13 cellular contexts compared by ENCODE assay signal in the genomic region with DNA sequence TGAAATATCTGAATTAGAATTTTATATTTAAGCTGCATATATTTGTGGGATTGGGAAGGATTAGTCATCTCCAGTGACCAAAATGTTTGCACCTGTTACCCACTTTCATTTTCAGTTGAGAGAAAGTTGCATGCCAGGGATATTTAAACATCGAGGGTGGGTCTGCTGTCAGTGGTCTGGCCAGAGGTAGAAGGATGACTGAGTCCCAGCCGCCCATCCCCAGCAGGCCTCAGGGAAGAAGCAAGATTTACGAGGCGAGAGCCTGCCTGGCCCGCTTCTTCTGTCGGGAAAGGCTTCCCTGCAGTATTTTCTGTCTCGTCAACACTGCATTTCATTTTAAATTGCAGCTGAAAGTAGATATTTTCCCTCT. TPM values are rescaled to one million over a fixed set of nuclear protein-coding genes. Genes with fewer than 3 reads are reported as not detected.
DNase-seq lines count a peak whose midpoint lies in the region; ATAC-seq, FAIRE-seq and TF ChIP-seq lines count a peak whose summit lies in the region.
"Had no signal": no experiment of that assay in that cellular context is flagged by ENCODE, and none has a peak within 500 bp of the region (broad histone marks: within the 10 kb centered on the region; RNA-seq: fewer than 3 reads in every experiment).

No MANE protein-coding gene starts in this region.

- FAIRE-seq in K562 (lab: Jason Lieb, UNC): no peak
- FAIRE-seq: G401.6 had no signal

- no peak for ATAC-seq in CD4-positive, alpha-beta T cell (ENCODE audit: poor library complexity)
- ATAC-seq in K562 (no peak), HG03342 (IDR thresholded peaks at IDR 0.05; ENCODE audit: unreplicated experiment) (no peak), HG02610 (IDR thresholded peaks at IDR 0.05; ENCODE audit: unreplicated experiment) (no peak), HG02981 (IDR thresholded peaks at IDR 0.05; ENCODE audit: unreplicated experiment) (no peak)

- in situ Hi-C loops in K562 (cut with MboI): loop anchor here (10.0 kb wide), 1 partner anchor 390 kb away; no protein-coding TSS in a partner anchor

- no peaks in the 10 kb centered on the region for H3K36me3 ChIP-seq in K562 (ENCODE audit: control insufficient read depth, insufficient read depth, low read length)

- H3K4me1 Mint-ChIP-seq in CD4-positive, alpha-beta T cell (ENCODE audit: low read depth): peaks cover 48% of the 10 kb centered on the region
- H3K4me1 Mint-ChIP-seq in HFFc6 (ENCODE audit: low read depth) (peaks cover 8% of the 10 kb centered on the region; the same call in 1 of the 2 replicates), nephron progenitor cell (peaks cover 29% of the 10 kb centered on the region), glutamatergic neuron (ENCODE audit: low read depth, unreplicated experiment) (peaks cover 3% of the 10 kb centered on the region)

- no peak for TF ChIP-seq RAD21 in K562 (CRISPR knock-in tag; conservative IDR thresholded peaks at IDR 0.05 in 1 of 2, IDR thresholded peaks at IDR 0.05 in 1 of 2)

- TF ChIP-seq POLR2A in K562 (conservative IDR thresholded peaks at IDR 0.05): no peak

- no peak overlapping the region for H3K27ac ChIP-seq in CD4-positive, alpha-beta T cell (ENCODE audit: low read depth, low read length)
- no peak overlapping the region for H3K27ac ChIP-seq in K562 (ENCODE audit: extremely low read depth, low read depth, low read length)

- BruUV-seq in K562 (replicated peaks; lab: Mats Ljungman, UMichigan): no TSS peak

- H3K79me2 ChIP-seq in K562 (ENCODE audit: control insufficient read depth, insufficient read depth, low read length): no peaks in the 10 kb centered on the region

- H3K4me2 ChIP-seq in K562 (ENCODE audit: insufficient read depth, low read length): peak overlapping the region; percentile 10; the same call in 1 of the 2 replicates

- CTCF ChIA-PET in CD4-positive, alpha-beta T cell (lab: Charles Lee): interaction anchor here (1.2 kb wide), 1 partner anchor 61 kb away, joined by 3 read pairs; no protein-coding TSS in a partner anchor
- CTCF ChIA-PET in K562 (lab: Yijun Ruan, JAX; ENCODE audit: low intra/inter-chr PET ratio): no interaction called here

- peak overlapping the region; percentile 90 for H3K4me3 Mint-ChIP-seq in CD4-positive, alpha-beta T cell
- H3K4me3 Mint-ChIP-seq in HFFc6: peak overlapping the region; percentile 9; the same call in 1 of the 2 replicates
- no peak overlapping the region for H3K4me3 Mint-ChIP-seq in nephron progenitor cell
- no peak overlapping the region for H3K4me3 Mint-ChIP-seq in glutamatergic neuron (ENCODE audit: unreplicated experiment)

- H3K27me3 Mint-ChIP-seq in CD4-positive, alpha-beta T cell: no peaks in the 10 kb centered on the region
- H3K27me3 Mint-ChIP-seq in HFFc6 (ENCODE audit: insufficient read depth) (peaks cover 59% of the 10 kb centered on the region), nephron progenitor cell (ENCODE audit: low read depth, poor library complexity) (peaks cover 80% of the 10 kb centered on the region), glutamatergic neuron (ENCODE audit: unreplicated experiment) (peaks cover 12% of the 10 kb centered on the region)

- intact Hi-C loops in CD4-positive, alpha-beta T cell (cut with DNase I, micrococcal nuclease): loop anchor here (5.0 kb wide), 2 partner anchors 73 to 77 kb away; a partner anchor contains a TSS
- intact Hi-C loops in K562 (cut with micrococcal nuclease): no loop called here

- H3K27ac Mint-ChIP-seq in CD4-positive, alpha-beta T cell: peak overlapping the region; percentile 78
- H3K27ac Mint-ChIP-seq in HFFc6 (no peak overlapping the region), nephron progenitor cell (no peak overlapping the region), glutamatergic neuron (ENCODE audit: unreplicated experiment) (no peak overlapping the region)

- H3K27me3 ChIP-seq in CD4-positive, alpha-beta T cell (ENCODE audit: control insufficient read depth, insufficient read depth, low read length): no peaks in the 10 kb centered on the region
- H3K27me3 ChIP-seq in K562 (ENCODE audit: control insufficient read depth in 2 of 2, insufficient read depth in 2 of 2, low read length in 2 of 2): peaks cover 38 to 75% of the 10 kb centered on the region in 2 experiments
- H3K27me3 ChIP-seq: SJCRH30 had no signal

- H3K9me3 Mint-ChIP-seq in CD4-positive, alpha-beta T cell: no peaks in the 10 kb centered on the region
- H3K9me3 Mint-ChIP-seq in HFFc6 (no peaks in the 10 kb centered on the region), nephron progenitor cell (no peaks in the 10 kb centered on the region), glutamatergic neuron (ENCODE audit: unreplicated experiment) (peaks cover 9% of the 10 kb centered on the region)

- DNase-seq in CD4-positive, alpha-beta T cell: no peak
- no peak for DNase-seq in HFFc6
- no peak for DNase-seq in K562 (ENCODE audit: extremely low read depth in 1 of 4, low spot score in 3 of 4)
- peak; percentile 29 for DNase-seq in nephron progenitor cell
- DNase-seq in glutamatergic neuron: no peak
- DNase-seq: GOT3; NCI-H2081 treated with DMSO at 0.1 percent for 48 hours; SJCRH30; stimulated activated CD4-positive, alpha-beta T cell treated with anti-CD3 and anti-CD28 coated beads, Interleukin-4, amount 100 ng/mL, for 4 hours had no signal

- no peak for TF ChIP-seq CTCF in CD4-positive, alpha-beta T cell (IDR thresholded peaks at IDR 0.05)
- TF ChIP-seq CTCF in HFFc6 (IDR thresholded peaks at IDR 0.05) (no peak), K562 (IDR thresholded peaks at IDR 0.05 in 2 of 3, conservative IDR thresholded peaks at IDR 0.05 in 1 of 3; ENCODE audit: insufficient read depth in 2 of 3, low read depth in 1 of 3, low read length in 3 of 3) (no peak), nephron progenitor cell (IDR thresholded peaks at IDR 0.05) (no peak), glutamatergic neuron (IDR thresholded peaks at IDR 0.05; ENCODE audit: partially characterized antibody, unreplicated experiment) (no peak)

- H3K4me1 ChIP-seq in K562 (replicated peaks in 1 of 2; ENCODE audit: control insufficient read depth in 2 of 2, insufficient read depth in 2 of 2, low read length in 2 of 2): peaks cover 0 to 26% of the 10 kb centered on the region in 2 experiments; a peak in 2 of 5 replicates

- peaks cover 19% of the 10 kb centered on the region for H3K36me3 Mint-ChIP-seq in CD4-positive, alpha-beta T cell (ENCODE audit: low read depth)
- no peaks in the 10 kb centered on the region for H3K36me3 Mint-ChIP-seq in HFFc6 (ENCODE audit: low read depth)
- no peaks in the 10 kb centered on the region for H3K36me3 Mint-ChIP-seq in nephron progenitor cell (ENCODE audit: low read depth)
- no peaks in the 10 kb centered on the region for H3K36me3 Mint-ChIP-seq in glutamatergic neuron (ENCODE audit: unreplicated experiment)

- H3K4me3 ChIP-seq in K562: no peak overlapping the region

- peaks cover 16% of the 10 kb centered on the region for H4K20me1 ChIP-seq in K562 (replicated peaks; ENCODE audit: control insufficient read depth, insufficient read depth, low read length)

- H3K9me1 ChIP-seq in K562 (ENCODE audit: control insufficient read depth, insufficient read depth, low read length): peaks cover 5% of the 10 kb centered on the region

- no peak overlapping the region for H2AFZ ChIP-seq in K562 (ENCODE audit: low read depth, low read length)

- POLR2A ChIA-PET in CD4-positive, alpha-beta T cell (lab: Charles Lee): interaction anchor here (0.5 to 3.8 kb wide), 8 partner anchors 16 to 383 kb away, joined by 3 to 36 read pairs (median 4); a partner anchor contains a TSS
- POLR2A ChIA-PET in K562 (lab: Yijun Ruan, JAX): interaction anchor here (0.5 to 0.6 kb wide), 2 partner anchors 168 to 632 kb away, joined by 3 to 4 read pairs; no protein-coding TSS in a partner anchor

- H3K9me3 ChIP-seq in CD4-positive, alpha-beta T cell (ENCODE audit: control insufficient read depth, low read length): no peaks in the 10 kb centered on the region
- H3K9me3 ChIP-seq in K562 (replicated peaks; ENCODE audit: control insufficient read depth, insufficient read depth, low read depth, low read length): no peaks in the 10 kb centered on the region
- H3K9me3 ChIP-seq: SJCRH30 had no signal

- WGBS in K562 (ENCODE audit: insufficient coverage, low coverage, missing lambda C conversion rate): 11% methylated on average over 7 of the region's 7 CpGs

- H3K9ac ChIP-seq in K562 (ENCODE audit: insufficient read depth in 1 of 2, low read depth in 2 of 2, low read length in 2 of 2): no peak overlapping the region

- no peak for TF ChIP-seq EP300 in K562 (IDR thresholded peaks at IDR 0.05; ENCODE audit: low read length)

TF ChIP-seq in K562, 482 proteins besides CTCF, POLR2A, EP300 and RAD21 (continues in another document):
- no peak for TF ChIP-seq SMARCE1 (IDR thresholded peaks at IDR 0.05)
- TF ChIP-seq ZNF311 (CRISPR knock-in tag; IDR thresholded peaks at IDR 0.05): no peak
- TF ChIP-seq TAL1 (IDR thresholded peaks at IDR 0.05): no peak

RNA-seq across cellular contexts. Expression of a gene that starts 1.4 kb away (rescaled TPM):
- 10 to 100 TPM; 44.4 to 46.9 TPM for total RNA-seq in CD4-positive, alpha-beta T cell
- under 1 TPM in 3 of 6 experiments, not detected in 3; 0.07 to 0.14 (median 0.08) TPM for total RNA-seq in HFFc6 (2021; fragmentation: NEBNext Ultra II Directional; extraction: Animal tissue kit (Norgen Biotek cat#: 25700))
- 0.19 TPM in 1 of 2 replicates, not detected in the other for total RNA-seq in K562 (2011; cell fraction: chromatin; rRNA removed; ENCODE audit: low replicate concordance)
- total RNA-seq in K562 (2011; cell fraction: nucleolus; rRNA removed): 0.13 and 0.50 TPM in 2 replicates
- 0.22 and 0.46 TPM in 2 replicates for total RNA-seq in K562 (2011; cell fraction: nucleoplasm; rRNA removed)
- not detected in 2 replicates for total RNA-seq in K562 (2014; rRNA removed)
- total RNA-seq in K562 (2014; rRNA removed; fragmentation: Illumina TruSeq; extraction: Trizol): 0.15 TPM in 1 of 2 replicates, not detected in the other
- 0.18 TPM in 1 of 2 replicates, not detected in the other for total RNA-seq in K562 (2015; rRNA removed; fragmentation: Illumina TruSeq; extraction: Trizol)
- 0.22 and 0.44 TPM in 2 replicates for total RNA-seq in K562 (2021)
- polyA plus RNA-seq in K562 (2011; rRNA removed): 0.06 and 0.11 TPM in 2 replicates
- polyA plus RNA-seq in K562 (2011; cell fraction: cytosol; rRNA removed): 0.07 TPM in 2 replicates
- polyA plus RNA-seq in K562 (2011; cell fraction: nucleus; rRNA removed): 0.07 and 0.25 TPM in 2 replicates
- polyA plus RNA-seq in K562 (2012): 0.07 and 0.53 TPM in 2 replicates
- polyA plus RNA-seq in K562 (2014; fragmentation: Illumina TruSeq; extraction: Trizol): 0.04 and 0.29 TPM in 2 replicates
- polyA plus RNA-seq in K562 (2014; fragmentation: Nextera tagmentation; extraction: Ambion mirVana): not detected
- 0.04 TPM in 1 of 2 replicates, not detected in the other for polyA plus RNA-seq in K562 (2014; rRNA removed)
- polyA minus RNA-seq in K562 (2011; rRNA and poly(A)+ RNA removed): 0.18 TPM in 1 of 2 replicates, not detected in the other
- not detected in 2 replicates for polyA minus RNA-seq in K562 (2011; cell fraction: cytosol; rRNA and poly(A)+ RNA removed)
- 0.13 TPM in 1 of 2 replicates, not detected in the other for polyA minus RNA-seq in K562 (2011; cell fraction: nucleus; rRNA and poly(A)+ RNA removed)
- 5.4 TPM for total RNA-seq in glutamatergic neuron (ENCODE audit: unreplicated experiment)

Comparison
In these comparisons a context has a peak if more than half of its experiments do, and no peak if none do; other contexts are left out.
1. H3K4me3 Mint-ChIP-seq: peak in CD4-positive, alpha-beta T cell (single experiment) and HFFc6 (single experiment); none in nephron progenitor cell (single experiment) and glutamatergic neuron (single experiment).